Comparison of ENCODE assay signal across 8 cellular contexts in genomic region chr11:63769044-63769718, GRCh38. TPM values are rescaled to one million over a fixed set of nuclear protein-coding genes. Genes with fewer than 3 reads are reported as not detected.
DNase-seq lines count a peak whose midpoint lies in the region; ATAC-seq and TF ChIP-seq lines count a peak whose summit lies in the region.

No MANE protein-coding gene starts in this region.

- no peaks in the 10 kb centered on the region for H3K9me3 Mint-ChIP-seq in central memory CD8-positive, alpha-beta T cell

- H3K4me3 ChIP-seq in SK-N-MC (peak overlapping the region; percentile 84), right lobe of liver (peak overlapping the region; percentile 64 to 83 (median 64))

- intact Hi-C loops in right lobe of liver (cut with DNase I) = loop anchor here in 1 of 2 donors (10.0 kb wide), 1 partner anchor 176 kb away; no protein-coding TSS in a partner anchor

- no peak overlapping the region for H3K27ac Mint-ChIP-seq in central memory CD8-positive, alpha-beta T cell (ENCODE audit: low read depth)

- H3K27me3 Mint-ChIP-seq in central memory CD8-positive, alpha-beta T cell = peaks cover 10% of the 10 kb centered on the region

- H3K9ac ChIP-seq in SK-N-MC (ENCODE audit: insufficient read length) = peak overlapping the region; percentile 53

- H3K36me3 ChIP-seq in SK-N-MC (ENCODE audit: insufficient read depth, low read length) (peaks cover 7% of the 10 kb centered on the region; the same call in 1 of the 2 replicates), right lobe of liver (no peaks in the 10 kb centered on the region)

- peak; percentile 52 for TF ChIP-seq POLR2A in right lobe of liver (IDR thresholded peaks at IDR 0.05)

- H3K27ac ChIP-seq in SK-N-MC = peak overlapping the region; percentile 31; the same call in 1 of the 2 replicates
- peak overlapping the region; percentile 38 to 67 (median 44) for H3K27ac ChIP-seq in right lobe of liver

- peaks cover 9% of the 10 kb centered on the region for H3K4me1 Mint-ChIP-seq in central memory CD8-positive, alpha-beta T cell

- H3K27me3 ChIP-seq in right lobe of liver = no peaks in the 10 kb centered on the region

- DNase-seq in DMS53 (lab: John Stamatoyannopoulos, UW) (peak; percentile 44), DMS53 treated with DMSO at 0.1 percent for 48 hours (lab: John Stamatoyannopoulos, UW; ENCODE audit: unreplicated experiment) (no peak), SK-N-MC (ENCODE audit: low read depth, low spot score) (no peak), right lobe of liver (peak; percentile 47 to 59 (median 56)), foreskin melanocyte (no peak)
- DNase-seq in central memory CD8-positive, alpha-beta T cell (ENCODE audit: low spot score in 2 of 2) = no peak
- DNase-seq in stimulated activated naive CD8-positive, alpha-beta T cell treated with anti-CD3 and anti-CD28 coated beads, Interleukin-15, Interleukin-2, amounts not matched to agents 100 U/mL and 50 U/mL, for 24 hours = peak; percentile 45

- ATAC-seq in HG02623 (IDR thresholded peaks at IDR 0.05; ENCODE audit: unreplicated experiment) (peak; percentile 20), right lobe of liver (peak; percentile 4 to 31 (median 10))
- peak; percentile 30 for ATAC-seq in central memory CD8-positive, alpha-beta T cell (replicated peaks; ENCODE audit: extremely low read depth, poor library complexity, severe bottlenecking)
- peak; percentile 34 for ATAC-seq in stimulated activated naive CD8-positive, alpha-beta T cell treated with anti-CD3 and anti-CD28 coated beads, Interleukin-15, Interleukin-2, amounts not matched to agents 100 U/mL and 50 U/mL, for 24 hours

- H3K9me3 ChIP-seq in SK-N-MC (ENCODE audit: low read depth, low read length) = no peaks in the 10 kb centered on the region
- H3K9me3 ChIP-seq in right lobe of liver = no peaks in the 10 kb centered on the region

- H3K4me1 ChIP-seq in right lobe of liver = peaks cover 0 to 24% (median 9%) of the 10 kb centered on the region in 4 donors

- 0% methylated on average over 5 of the region's 82 CpGs for WGBS in right lobe of liver (ENCODE audit: insufficient coverage, low coverage, low lambda C conversion rate, missing lambda C conversion rate)

- TF ChIP-seq CTCF in right lobe of liver (IDR thresholded peaks at IDR 0.05) = peak in 1 of 4 donors; percentile 15

- peaks cover 6% of the 10 kb centered on the region for H3K36me3 Mint-ChIP-seq in central memory CD8-positive, alpha-beta T cell (ENCODE audit: insufficient read depth)

- peak overlapping the region; percentile 60 for H3K4me3 Mint-ChIP-seq in central memory CD8-positive, alpha-beta T cell

RNA-seq across cellular contexts. Expression of gene ZFTA, which starts 0.6 kb away (rescaled TPM):
- total RNA-seq in right lobe of liver = 10 to 100 TPM in 1 of 6 experiments, 1 to 10 TPM in 5; 4.8 to 10.7 (median 6.6) TPM

RNA-seq across cellular contexts. Expression of gene SPINDOC, which starts 44.1 kb away (rescaled TPM):
- 1 to 10 TPM; 2.2 to 5.0 (median 2.7) TPM for total RNA-seq in right lobe of liver

Comparison
In these comparisons a context has a peak if more than half of its experiments do, and no peak if none do; other contexts are left out.
1. DNase-seq: peak in DMS53 (single experiment), right lobe of liver (3 of 3) and stimulated activated naive CD8-positive, alpha-beta T cell treated with anti-CD3 and anti-CD28 coated beads, Interleukin-15, Interleukin-2, amounts not matched to agents 100 U/mL and 50 U/mL, for 24 hours (single experiment); none in DMS53 treated with DMSO at 0.1 percent for 48 hours (single experiment), SK-N-MC (single experiment), central memory CD8-positive, alpha-beta T cell (0 of 2) and foreskin melanocyte (single experiment).
2. Peak in every context shown above with its lines, with median percentiles within 50 percentile points of each other: ATAC-seq.